Comparison of ENCODE assay signal across 12 cellular contexts in genomic region chr17:77304051-77304745, GRCh38.
DNase-seq lines count a peak whose midpoint lies in the region; ATAC-seq and FAIRE-seq lines count a peak whose summit lies in the region.
"Had no signal": no experiment of that assay in that cellular context is flagged by ENCODE, and none has a peak within 500 bp of the region (broad histone marks: within the 10 kb centered on the region; RNA-seq: fewer than 3 reads in every experiment).

No MANE protein-coding gene starts in this region.

- H3K27ac ChIP-seq in small intestine (ENCODE audit: low read depth in 1 of 2, low read length in 1 of 2) = no peak overlapping the region
- H3K27ac ChIP-seq: coronary artery, testis had no signal

- H3K36me3 ChIP-seq in skeletal muscle satellite cell (ENCODE audit: insufficient read depth, low read length) (no peaks in the 10 kb centered on the region), small intestine (ENCODE audit: control insufficient read depth in 2 of 2, insufficient read depth in 2 of 2, low read length in 2 of 2) (no peaks in the 10 kb centered on the region)

- H3K4me3 ChIP-seq in skeletal muscle satellite cell (ENCODE audit: low read length) (peak overlapping the region; percentile 33), small intestine (ENCODE audit: low read depth in 1 of 2, low read length in 2 of 2) (no peak overlapping the region)
- H3K4me3 ChIP-seq: coronary artery, testis had no signal

- 75 to 82% (median 79%) methylated on average over 17 of the region's 17 CpGs for WGBS in small intestine, 3 donors

- H3K4me2 ChIP-seq in skeletal muscle satellite cell (ENCODE audit: low read length) = peak overlapping the region; percentile 59

- peaks cover 37% of the 10 kb centered on the region for H3K4me1 ChIP-seq in skeletal muscle satellite cell (ENCODE audit: control insufficient read depth, insufficient read depth, low read length)
- H3K4me1 ChIP-seq in small intestine (ENCODE audit: control insufficient read depth in 2 of 2, insufficient read depth in 1 of 2, low read depth in 1 of 2, low read length in 1 of 2) = peaks cover 0 to 15% of the 10 kb centered on the region in 2 donors

- no peaks in the 10 kb centered on the region for H3K9me3 ChIP-seq in skeletal muscle satellite cell (replicated peaks; ENCODE audit: low read length)
- no peaks in the 10 kb centered on the region for H3K9me3 ChIP-seq in small intestine (ENCODE audit: control insufficient read depth, low read depth)
- H3K9me3 ChIP-seq: testis had no signal

- FAIRE-seq in small intestine (lab: Jason Lieb, UNC) = no peak
- FAIRE-seq: RCC 7860 had no signal

- peak overlapping the region; percentile 61 for H3K9ac ChIP-seq in skeletal muscle satellite cell (ENCODE audit: low read depth, low read length)

- ATAC-seq in esophagus mucosa = no peak
- ATAC-seq: activated naive CD4-positive, alpha-beta T cell treated with anti-CD3 and anti-CD28 coated beads, Interleukin-2, amount 50 U/mL, for 72 hours had no signal

- DNase-seq in GM04504 (ENCODE audit: low read depth) (peak; percentile 29), NCI-H2196 (lab: John Stamatoyannopoulos, UW; ENCODE audit: unreplicated experiment) (peak; percentile 42), cerebellar cortex (ENCODE audit: low spot score) (peak; percentile 38), small intestine (no peak)
- DNase-seq in activated naive CD4-positive, alpha-beta T cell treated with Interleukin-2 at 50 U/mL for 16 hours = no peak
- DNase-seq: DMS153, testis had no signal

- no peaks in the 10 kb centered on the region for H3K27me3 ChIP-seq in skeletal muscle satellite cell (ENCODE audit: control insufficient read depth, insufficient read depth, low read length)
- H3K27me3 ChIP-seq in small intestine (ENCODE audit: control insufficient read depth in 2 of 2, insufficient read depth in 2 of 2, low read length in 2 of 2) = no peaks in the 10 kb centered on the region
- H3K27me3 ChIP-seq: testis had no signal

Comparison
In these comparisons a context has a peak if more than half of its experiments do, and no peak if none do; other contexts are left out.
1. DNase-seq: peak in GM04504 (single experiment), NCI-H2196 (single experiment) and cerebellar cortex (single experiment); none in small intestine (single experiment) and activated naive CD4-positive, alpha-beta T cell treated with Interleukin-2 at 50 U/mL for 16 hours (single experiment).